ENCODE assay signal across 1 cellular context in genomic region chr6:56637640-56638039, GRCh38.
TF ChIP-seq lines count a peak whose summit lies in the region.

No MANE protein-coding gene starts in this region.

TF ChIP-seq in GM12878, 131 proteins besides CTCF, POLR2A, EP300 and RAD21 (continued from another document):
- TF ChIP-seq CUX1 (IDR thresholded peaks at IDR 0.05; ENCODE audit: insufficient replicate concordance, low read depth, low read length) (no peak), HDAC2 (IDR thresholded peaks at IDR 0.05) (no peak), IKZF2 (IDR thresholded peaks at IDR 0.05) (peak; percentile 52 to 56; a peak in 2 of 4 replicates), NFIC (IDR thresholded peaks at IDR 0.05; ENCODE audit: low read depth, low read length) (no peak)
